9 cellular contexts compared by ENCODE assay signal in the genomic region with DNA sequence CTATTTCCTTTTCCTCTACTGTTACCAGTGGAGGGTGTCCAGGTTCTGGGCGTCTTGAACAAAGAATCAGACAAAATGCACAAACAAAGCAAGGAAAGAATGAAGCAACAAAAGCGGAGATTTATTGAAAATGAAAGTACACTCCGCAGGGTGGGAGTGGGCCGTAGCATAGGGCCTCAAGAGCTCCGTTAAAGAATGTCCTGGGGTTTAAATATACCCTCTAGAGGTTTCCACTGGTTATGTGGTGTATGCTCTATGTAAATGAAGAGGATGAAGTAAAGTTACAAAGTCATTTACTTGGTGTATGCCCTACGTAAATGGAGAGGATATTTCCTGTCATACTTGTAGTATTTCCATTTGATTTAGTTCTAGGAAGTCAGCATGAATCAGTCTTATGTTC.
"Had no signal": no experiment of that assay in that cellular context is flagged by ENCODE, and none has a peak within 500 bp of the region (broad histone marks: within the 10 kb centered on the region; RNA-seq: fewer than 3 reads in every experiment).

No MANE protein-coding gene starts in this region.

- H3K4me3 ChIP-seq: GM23248, HAP-1, K562 had no signal

- DNase-seq: GM23248, GOT3, H7, HFFc6, IMR-90, KG1 had no signal

- H3K36me3 ChIP-seq: HAP-1 had no signal

- H3K27ac ChIP-seq: GM23248 had no signal

- H3K4me1 ChIP-seq: HAP-1 had no signal

- H3K9me3 ChIP-seq: HAP-1 had no signal

- H3K9ac ChIP-seq: GM23248 had no signal

- H2AFZ ChIP-seq: GM23248 had no signal

- ATAC-seq: HCT116, K562 had no signal

- FAIRE-seq: K562 had no signal
